1 cellular context compared by ENCODE assay signal in the genomic region with DNA sequence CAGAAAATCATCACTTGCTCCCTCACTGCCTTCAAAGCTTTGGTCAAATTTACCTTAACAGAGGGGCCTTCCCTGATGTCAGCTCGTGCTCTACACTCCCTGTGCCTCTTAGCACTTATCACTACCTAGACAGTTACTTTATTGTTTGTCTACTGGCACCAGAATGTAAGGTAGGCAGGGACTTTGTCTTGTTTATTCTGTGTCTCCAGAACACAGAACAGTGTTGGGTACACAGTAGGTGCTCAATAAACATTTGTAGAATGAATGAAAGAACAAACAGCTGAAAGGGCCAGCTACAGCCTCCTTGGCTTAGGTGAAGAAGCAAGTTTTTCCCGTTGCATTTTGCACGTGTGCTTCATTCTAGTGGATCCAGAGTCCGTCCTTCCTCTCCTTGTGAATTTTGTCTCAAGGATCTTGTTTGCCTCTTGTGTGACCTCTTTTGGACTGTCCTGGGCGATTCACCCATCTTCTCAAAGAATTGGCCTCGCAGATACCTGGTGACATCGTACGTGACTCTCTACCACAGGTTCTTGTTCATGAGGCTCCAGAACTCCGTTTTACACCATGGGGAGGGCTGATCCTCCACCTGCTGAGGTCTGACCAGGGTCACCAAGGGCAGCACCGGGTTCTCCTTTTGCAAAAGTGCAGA.
TF ChIP-seq lines count a peak whose summit lies in the region.

No MANE protein-coding gene starts in this region.

TF ChIP-seq in HepG2, 621 proteins besides CTCF, POLR2A, EP300 and RAD21 (continued from another document and continues in another):
- TF ChIP-seq NFAT5 (CRISPR knock-in tag; IDR thresholded peaks at IDR 0.05) (no peak), ZFP41 (CRISPR knock-in tag; IDR thresholded peaks at IDR 0.05; ENCODE audit: borderline replicate concordance) (no peak), ASH2L (IDR thresholded peaks at IDR 0.05; ENCODE audit: insufficient read length, low read depth, low read length) (peak; percentile 66), MTA3 (CRISPR knock-in tag; IDR thresholded peaks at IDR 0.05) (no peak), ERF (CRISPR knock-in tag; IDR thresholded peaks at IDR 0.05) (peak; percentile 48; the same call in 1 of the 2 replicates), MZF1 (CRISPR knock-in tag; IDR thresholded peaks at IDR 0.05; ENCODE audit: borderline replicate concordance) (no peak), ZNF407 (CRISPR knock-in tag; IDR thresholded peaks at IDR 0.05; ENCODE audit: not compliant biosample characterization) (no peak), ZNF672 (CRISPR knock-in tag; IDR thresholded peaks at IDR 0.05) (no peak), ZNF691 (CRISPR knock-in tag; IDR thresholded peaks at IDR 0.05; ENCODE audit: borderline replicate concordance, low read depth) (no peak), ZNF646 (CRISPR knock-in tag; IDR thresholded peaks at IDR 0.05) (no peak), ZNF10 (CRISPR knock-in tag; IDR thresholded peaks at IDR 0.05; ENCODE audit: borderline replicate concordance, low read depth) (no peak), ZNF761 (CRISPR knock-in tag; conservative IDR thresholded peaks at IDR 0.05) (0 out of 2 replicates have a peak, but pooled peaks have one; percentile 40), ZNF282 (IDR thresholded peaks at IDR 0.05; ENCODE audit: partially characterized antibody) (no peak), HDAC6 (IDR thresholded peaks at IDR 0.05; ENCODE audit: low read depth, low read length) (no peak), ZNF674 (CRISPR knock-in tag; IDR thresholded peaks at IDR 0.05; ENCODE audit: low read depth) (no peak), ZNF460 (CRISPR knock-in tag; IDR thresholded peaks at IDR 0.05; ENCODE audit: borderline replicate concordance) (no peak), ZNF879 (CRISPR knock-in tag; IDR thresholded peaks at IDR 0.05) (no peak), RFXANK (CRISPR knock-in tag; IDR thresholded peaks at IDR 0.05) (no peak), NFKB2 (CRISPR knock-in tag; IDR thresholded peaks at IDR 0.05; ENCODE audit: borderline replicate concordance) (no peak), RXRA (CRISPR knock-in tag; IDR thresholded peaks at IDR 0.05) (no peak; the same call in 1 of the 2 replicates), MEF2D (CRISPR knock-in tag; IDR thresholded peaks at IDR 0.05) (peak; percentile 80; the same call in 1 of the 2 replicates), RARG (CRISPR knock-in tag; IDR thresholded peaks at IDR 0.05; ENCODE audit: low read depth) (no peak), STAT5B (CRISPR knock-in tag; IDR thresholded peaks at IDR 0.05) (0 out of 2 replicates have a peak, but pooled peaks have one; percentile 20), ZNF546 (CRISPR knock-in tag; conservative IDR thresholded peaks at IDR 0.05) (no peak), ZNF776 (CRISPR knock-in tag; IDR thresholded peaks at IDR 0.05) (no peak), NFKBIZ (CRISPR knock-in tag; IDR thresholded peaks at IDR 0.05) (peak; percentile 85; the same call in 1 of the 2 replicates), ZSCAN20 (CRISPR knock-in tag; IDR thresholded peaks at IDR 0.05; ENCODE audit: borderline replicate concordance) (no peak), ZNF570 (CRISPR knock-in tag; IDR thresholded peaks at IDR 0.05; ENCODE audit: borderline replicate concordance) (no peak), ZSCAN22 (CRISPR knock-in tag; IDR thresholded peaks at IDR 0.05) (no peak), MLLT10 (CRISPR knock-in tag; IDR thresholded peaks at IDR 0.05) (no peak)
- TF ChIP-seq, protein P1, sequence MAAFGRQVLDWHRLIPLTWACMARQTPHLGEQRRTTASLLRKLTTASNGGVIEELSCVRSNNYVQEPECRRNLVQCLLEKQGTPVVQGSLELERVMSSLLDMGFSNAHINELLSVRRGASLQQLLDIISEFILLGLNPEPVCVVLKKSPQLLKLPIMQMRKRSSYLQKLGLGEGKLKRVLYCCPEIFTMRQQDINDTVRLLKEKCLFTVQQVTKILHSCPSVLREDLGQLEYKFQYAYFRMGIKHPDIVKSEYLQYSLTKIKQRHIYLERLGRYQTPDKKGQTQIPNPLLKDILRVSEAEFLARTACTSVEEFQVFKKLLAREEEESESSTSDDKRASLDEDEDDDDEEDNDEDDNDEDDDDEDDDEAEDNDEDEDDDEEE (CRISPR knock-in tag; IDR thresholded peaks at IDR 0.05), result no peak
